ENCODE assay signal across 8 cellular contexts in the genomic region with DNA sequence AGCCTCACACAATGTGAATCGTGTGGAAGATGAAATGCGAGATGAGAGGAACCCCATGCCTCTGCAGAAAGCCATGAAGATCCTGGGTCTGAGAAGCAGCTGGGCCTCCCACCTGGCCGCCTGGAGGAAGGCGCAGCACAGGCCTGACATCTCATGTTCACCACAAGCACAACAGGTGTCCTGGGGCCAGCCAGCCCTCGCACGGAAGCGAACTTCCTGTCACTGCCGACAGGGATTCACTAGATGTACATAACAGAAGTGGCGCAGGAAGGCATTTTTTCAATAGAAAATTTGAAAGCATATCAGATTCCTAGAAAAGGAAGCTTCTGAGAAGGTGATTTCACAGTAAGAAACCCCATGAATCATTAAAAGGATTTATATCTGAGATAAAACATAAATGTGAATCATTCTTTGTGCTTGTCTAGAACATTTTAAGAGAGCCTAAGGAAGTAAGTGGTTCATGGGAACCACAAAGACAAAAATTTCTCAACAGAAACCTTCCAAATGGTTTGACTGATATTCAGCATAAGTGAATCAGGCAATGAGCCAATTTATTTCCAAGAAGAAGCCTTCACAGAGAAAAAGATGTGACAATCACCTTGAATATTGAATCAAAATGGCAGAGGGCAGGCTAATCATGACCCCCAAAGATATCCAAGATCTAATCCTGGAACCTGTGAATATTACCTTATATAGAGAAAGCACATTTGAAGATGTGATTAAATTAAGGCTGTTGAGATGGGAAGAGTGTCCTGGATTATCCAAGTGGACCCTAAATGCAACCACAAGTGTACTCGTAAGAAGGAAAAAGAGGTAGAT.
DNase-seq lines count a peak whose midpoint lies in the region; ATAC-seq and TF ChIP-seq lines count a peak whose summit lies in the region.

No MANE protein-coding gene starts in this region.

- no peaks in the 10 kb centered on the region for H3K36me3 ChIP-seq in CD4-positive, CD25-positive, alpha-beta regulatory T cell (ENCODE audit: control insufficient read depth, insufficient read depth, low read length)
- H3K36me3 ChIP-seq in endodermal cell (ENCODE audit: control insufficient read depth, insufficient read depth, low read length) = no peaks in the 10 kb centered on the region

- H3K27me3 Mint-ChIP-seq in CD4-positive, CD25-positive, alpha-beta regulatory T cell = peaks cover 4% of the 10 kb centered on the region
- peaks cover 19% of the 10 kb centered on the region for H3K27me3 Mint-ChIP-seq in endodermal cell (ENCODE audit: insufficient read depth)

- peaks cover 15 to 34% (median 26%) of the 10 kb centered on the region in 4 donors for H3K4me1 Mint-ChIP-seq in CD4-positive, CD25-positive, alpha-beta regulatory T cell
- peaks cover 17% of the 10 kb centered on the region for H3K4me1 Mint-ChIP-seq in endodermal cell

- H3K4me1 ChIP-seq in CD4-positive, CD25-positive, alpha-beta regulatory T cell (ENCODE audit: control insufficient read depth, insufficient read depth, low read length, poor library complexity, severe bottlenecking) = peaks cover 18% of the 10 kb centered on the region
- H3K4me1 ChIP-seq in endodermal cell (ENCODE audit: control insufficient read depth, insufficient read depth, low read length) = peaks cover 5% of the 10 kb centered on the region

- no peak overlapping the region for H3K9ac ChIP-seq in endodermal cell (ENCODE audit: extremely low read depth, low read length, poor library complexity, severe bottlenecking)

- H3K27me3 ChIP-seq in CD4-positive, CD25-positive, alpha-beta regulatory T cell (ENCODE audit: control insufficient read depth, insufficient read depth, low read length) = no peaks in the 10 kb centered on the region
- peaks cover 19% of the 10 kb centered on the region for H3K27me3 ChIP-seq in endodermal cell (ENCODE audit: control insufficient read depth, insufficient read depth, low read length, poor library complexity, severe bottlenecking)

- H3K36me3 Mint-ChIP-seq in CD4-positive, CD25-positive, alpha-beta regulatory T cell = no peaks in the 10 kb centered on the region
- H3K36me3 Mint-ChIP-seq in endodermal cell (ENCODE audit: low read depth) = no peaks in the 10 kb centered on the region

- H3K9me3 Mint-ChIP-seq in CD4-positive, CD25-positive, alpha-beta regulatory T cell = peaks cover 0 to 6% (median 3%) of the 10 kb centered on the region in 7 donors
- no peaks in the 10 kb centered on the region for H3K9me3 Mint-ChIP-seq in endodermal cell

- peak overlapping the region; percentile 89 to 92 (median 91) for H3K27ac Mint-ChIP-seq in CD4-positive, CD25-positive, alpha-beta regulatory T cell
- no peak overlapping the region for H3K27ac Mint-ChIP-seq in endodermal cell

- DNase-seq in CD4-positive, CD25-positive, alpha-beta regulatory T cell = peak; percentile 7 to 94 (median 46)
- DNase-seq in GM20000 (ENCODE audit: low spot score) = peak; percentile 62
- peak; percentile 76 to 80 for DNase-seq in activated CD4-positive, alpha-beta T cell treated with anti-CD3 and anti-CD28 coated beads for 4 hours
- peak; percentile 55 for DNase-seq in endodermal cell
- peak; percentile 62 for DNase-seq in stimulated activated CD8-positive, alpha-beta memory T cell treated with anti-CD3 and anti-CD28 coated beads, Interleukin-7, amount 100 ng/mL, for 24 hours (ENCODE audit: low read depth)
- no peak for DNase-seq in 8988T
- no peak for DNase-seq in kidney tubule cell (ENCODE audit: low spot score)

- peak overlapping the region; percentile 47 for H3K27ac ChIP-seq in CD4-positive, CD25-positive, alpha-beta regulatory T cell (ENCODE audit: insufficient read depth, low read length, poor library complexity, severe bottlenecking)
- no peak overlapping the region for H3K27ac ChIP-seq in endodermal cell (ENCODE audit: low read depth, low read length)

- WGBS in endodermal cell (ENCODE audit: insufficient coverage in 1 of 2, insufficient read length in 1 of 2), 2 experiments = 92 to 97% methylated on average over 10 of the region's 10 CpGs

- TF ChIP-seq CTCF in GM20000 (IDR thresholded peaks at IDR 0.05; ENCODE audit: extremely low read depth, missing control alignments) (no peak), endodermal cell (conservative IDR thresholded peaks at IDR 0.05) (peak; percentile 13)

- no peaks in the 10 kb centered on the region for H3K9me3 ChIP-seq in CD4-positive, CD25-positive, alpha-beta regulatory T cell (ENCODE audit: control insufficient read depth in 2 of 2, low read length in 2 of 2)
- no peaks in the 10 kb centered on the region for H3K9me3 ChIP-seq in endodermal cell (ENCODE audit: control insufficient read depth, low read length)

- no peak overlapping the region for H3K4me3 ChIP-seq in CD4-positive, CD25-positive, alpha-beta regulatory T cell (ENCODE audit: low read depth, low read length)
- H3K4me3 ChIP-seq in endodermal cell (ENCODE audit: low read length) = no peak overlapping the region

- peak overlapping the region in 3 of 4 donors; percentile 6 to 73 (median 73) for H3K4me3 Mint-ChIP-seq in CD4-positive, CD25-positive, alpha-beta regulatory T cell
- H3K4me3 Mint-ChIP-seq in endodermal cell = no peak overlapping the region

- peak; percentile 94 to 96 for ATAC-seq in CD4-positive, CD25-positive, alpha-beta regulatory T cell (ENCODE audit: low read depth in 2 of 2)
- ATAC-seq in HG03521 (IDR thresholded peaks at IDR 0.05; ENCODE audit: unreplicated experiment) = peak; percentile 100

Comparison
In these comparisons a context has a peak if more than half of its experiments do, and no peak if none do; other contexts are left out.
1. DNase-seq: peak in CD4-positive, CD25-positive, alpha-beta regulatory T cell (3 of 3), GM20000 (single experiment), activated CD4-positive, alpha-beta T cell treated with anti-CD3 and anti-CD28 coated beads for 4 hours (2 of 2), endodermal cell (single experiment) and stimulated activated CD8-positive, alpha-beta memory T cell treated with anti-CD3 and anti-CD28 coated beads, Interleukin-7, amount 100 ng/mL, for 24 hours (single experiment); none in 8988T (single experiment) and kidney tubule cell (single experiment).